1 cellular context compared by ENCODE assay signal in genomic region chr2:219523031-219523671, GRCh38.
TF ChIP-seq lines count a peak whose summit lies in the region.

No MANE protein-coding gene starts in this region.

TF ChIP-seq in GM12891, 5 proteins besides CTCF, POLR2A, EP300 and RAD21:
- no peak for TF ChIP-seq TAF1 (IDR thresholded peaks at IDR 0.05; ENCODE audit: low read depth, low read length)
- no peak for TF ChIP-seq POU2F2 (IDR thresholded peaks at IDR 0.05; ENCODE audit: low read depth, low read length)
- no peak for TF ChIP-seq PAX5 (IDR thresholded peaks at IDR 0.05; ENCODE audit: insufficient read depth, low read length, severe bottlenecking)
- TF ChIP-seq POLR2AphosphoS5 (IDR thresholded peaks at IDR 0.05; ENCODE audit: low read depth, low read length): no peak
- no peak for TF ChIP-seq SPI1 (IDR thresholded peaks at IDR 0.05; ENCODE audit: low read depth, low read length)
